Comparison of ENCODE assay signal across 22 cellular contexts in genomic region chr10:96627292-96627691, GRCh38.
"Had no signal": no experiment of that assay in that cellular context is flagged by ENCODE, and none has a peak within 500 bp of the region (broad histone marks: within the 10 kb centered on the region; RNA-seq: fewer than 3 reads in every experiment).

No MANE protein-coding gene starts in this region.

- H3K4me2 ChIP-seq: neural progenitor cell had no signal

- H3K36me3 ChIP-seq: neural progenitor cell, ovary, right atrium auricular region, tibial nerve, uterus had no signal

- H3K27me3 ChIP-seq: heart left ventricle, left lung, neural progenitor cell, ovary, right atrium auricular region, tibial nerve, uterus had no signal

- H3K27ac ChIP-seq: heart left ventricle, left lung, lower lobe of right lung, neural progenitor cell, ovary, right atrium auricular region, skin epidermis, tibial nerve, uterus had no signal

- ATAC-seq: heart left ventricle; left colon; left lung; lower lobe of right lung; naive thymus-derived CD4-positive, alpha-beta T cell; sciatic nerve had no signal

- H3K4me3 ChIP-seq: heart left ventricle, left lung, lower lobe of right lung, neural progenitor cell, ovary, right atrium auricular region, skin epidermis, tibial nerve, uterus had no signal

- DNase-seq: heart left ventricle; hypothalamus; kidney; left lung; lower lobe of right lung; mammary epithelial cell; naive thymus-derived CD4-positive, alpha-beta T cell; nephron progenitor cell; ovary; stimulated activated CD4-positive, alpha-beta T cell treated with anti-CD3 and anti-CD28 coated beads, Interleukin-12 subunit alpha, Interleukin-12 subunit beta, amount 100 ng/mL, for 4 hours; stimulated activated CD4-positive, alpha-beta T cell treated with anti-CD3 and anti-CD28 coated beads, Interleukin-15, amount 100 ng/mL, for 24 hours; stimulated activated CD4-positive, alpha-beta T cell treated with anti-CD3 and anti-CD28 coated beads, Interleukin-2, amount 100 ng/mL, for 24 hours; stimulated activated CD4-positive, alpha-beta T cell treated with anti-CD3 and anti-CD28 coated beads, Interleukin-4, amount 100 ng/mL, for 1 hour; stimulated activated naive CD4-positive, alpha-beta T cell; uterus had no signal

- H3K9me3 ChIP-seq: heart left ventricle, left lung, lower lobe of right lung, ovary, right atrium auricular region, tibial nerve, uterus had no signal

- H3K4me1 ChIP-seq: heart left ventricle, left lung, lower lobe of right lung, neural progenitor cell, right atrium auricular region, tibial nerve, uterus had no signal

- FAIRE-seq: islet of Langerhans, kidney had no signal

- H3K9ac ChIP-seq: neural progenitor cell had no signal
